In genomic region chr14:101062065-101062450, GRCh38 we compare ENCODE assay signal across 28 cellular contexts.
DNase-seq lines count a peak whose midpoint lies in the region; ATAC-seq, FAIRE-seq and TF ChIP-seq lines count a peak whose summit lies in the region.
"Had no signal": no experiment of that assay in that cellular context is flagged by ENCODE, and none has a peak within 500 bp of the region (broad histone marks: within the 10 kb centered on the region; RNA-seq: fewer than 3 reads in every experiment).

No MANE protein-coding gene starts in this region.

- CTCF ChIA-PET in endothelial cell of umbilical vein (lab: Charles Lee), result interaction anchor here (1.0 to 2.4 kb wide), 4 partner anchors 8 to 20 kb away, joined by 3 to 15 read pairs (median 3); no protein-coding TSS in a partner anchor

- TF ChIP-seq CTCF in RWPE2 (IDR thresholded peaks at IDR 0.05; ENCODE audit: poor library complexity, severe bottlenecking) (no peak), endothelial cell of umbilical vein (IDR thresholded peaks at IDR 0.05; ENCODE audit: extremely low read depth in 1 of 2, insufficient read depth in 1 of 2, low read depth in 1 of 2, low read length in 2 of 2) (no peak), osteocyte (IDR thresholded peaks at IDR 0.05) (no peak), upper lobe of right lung (IDR thresholded peaks at IDR 0.05) (no peak)

- H3K27ac Mint-ChIP-seq in osteocyte (ENCODE audit: unreplicated experiment), result peak overlapping the region; percentile 29
- H3K27ac Mint-ChIP-seq: activated CD8-positive, alpha-beta T cell treated with anti-CD3 and anti-CD28 coated beads, Interleukin-2, amount 10 ng/mL, durations not matched to agents 7 days and 5 days; activated naive CD8-positive, alpha-beta T cell had no signal

- no peak overlapping the region for H3K27ac ChIP-seq in RWPE2 (ENCODE audit: poor library complexity, severe bottlenecking)
- H3K27ac ChIP-seq in endothelial cell of umbilical vein (ENCODE audit: insufficient read depth, low read depth, low read length), result peak overlapping the region; percentile 77
- H3K27ac ChIP-seq in upper lobe of right lung, result no peak overlapping the region
- H3K27ac ChIP-seq: BLaER1 treated with 17β-estradiol and CSF1 and Interleukin-3, amounts not matched to agents 10 nM and 100 nM; coronary artery; left ventricle myocardium inferior; stomach; thyroid gland had no signal

- DNase-seq in RWPE2 (ENCODE audit: low spot score), result peak; percentile 51
- no peak for DNase-seq in endothelial cell of umbilical vein (ENCODE audit: low read depth, low spot score)
- DNase-seq in osteocyte (ENCODE audit: extremely low spot score, unreplicated experiment), result no peak
- peak; percentile 34 for DNase-seq in upper lobe of right lung
- DNase-seq in activated T-cell treated with anti-CD3 and anti-CD28 coated beads, Interleukin-2, amount 50 U/mL, for 48 hours, result no peak
- DNase-seq: activated CD8-positive, alpha-beta T cell treated with anti-CD3 and anti-CD28 coated beads, Interleukin-2, amount 10 ng/mL, durations not matched to agents 7 days and 5 days; anterior cingulate cortex; COR-L47; effector memory CD4-positive, alpha-beta T cell; Karpas-422; left ventricle myocardium inferior; mesendoderm; NCI-H1417 treated with DMSO at 0.1 percent for 48 hours; NCI-H2029 treated with DMSO at 0.1 percent for 48 hours; NCI-H526; PC-3; SHP77 treated with DMSO at 0.1 percent for 48 hours; stimulated activated CD4-positive, alpha-beta T cell treated with anti-CD3 and anti-CD28 coated beads, Interleukin-2, amount 100 ng/mL, for 48 hours; stomach; SW 1271; thyroid gland had no signal

- POLR2A ChIA-PET in endothelial cell of umbilical vein (lab: Charles Lee), result no interaction called here

- H2AFZ ChIP-seq in endothelial cell of umbilical vein (ENCODE audit: low read depth, low read length), result no peak overlapping the region

- ATAC-seq in RWPE2 (ENCODE audit: low read depth) (no peak), upper lobe of right lung (no peak), HG02884 (IDR thresholded peaks at IDR 0.05; ENCODE audit: unreplicated experiment) (no peak), HG03175 (IDR thresholded peaks at IDR 0.05; ENCODE audit: unreplicated experiment) (no peak)
- ATAC-seq: activated CD8-positive, alpha-beta T cell treated with anti-CD3 and anti-CD28 coated beads, Interleukin-2, amount 10 ng/mL, durations not matched to agents 7 days and 5 days; GM12878; PC-3 had no signal

- H3K36me3 Mint-ChIP-seq in osteocyte (ENCODE audit: unreplicated experiment), result no peaks in the 10 kb centered on the region
- H3K36me3 Mint-ChIP-seq: activated naive CD8-positive, alpha-beta T cell had no signal

- peaks cover 5% of the 10 kb centered on the region for H3K4me1 ChIP-seq in RWPE2 (ENCODE audit: insufficient read depth, poor library complexity, severe bottlenecking)
- peaks cover 42% of the 10 kb centered on the region for H3K4me1 ChIP-seq in endothelial cell of umbilical vein (ENCODE audit: control insufficient read depth, extremely low read depth, insufficient read depth, low read length)
- no peaks in the 10 kb centered on the region for H3K4me1 ChIP-seq in upper lobe of right lung
- H3K4me1 ChIP-seq: HAP-1, left ventricle myocardium inferior, stomach, thyroid gland had no signal

- intact Hi-C loops in endothelial cell of umbilical vein (cut with micrococcal nuclease) (loop anchor here (1.0 to 10.0 kb wide), 5 partner anchors 11 to 677 kb away; no protein-coding TSS in a partner anchor), upper lobe of right lung (cut with DNase I) (no loop called here)

- H3K27me3 ChIP-seq in RWPE2 (ENCODE audit: insufficient read depth, poor library complexity, severe bottlenecking), result no peaks in the 10 kb centered on the region
- H3K27me3 ChIP-seq in endothelial cell of umbilical vein (ENCODE audit: control insufficient read depth in 2 of 2, insufficient read depth in 2 of 2, low read length in 2 of 2), result no peaks in the 10 kb centered on the region
- H3K27me3 ChIP-seq in upper lobe of right lung, result no peaks in the 10 kb centered on the region
- H3K27me3 ChIP-seq: BLaER1 treated with 17β-estradiol and CSF1 and Interleukin-3, amounts not matched to agents 10 nM and 100 nM; thyroid gland had no signal

- H3K36me3 ChIP-seq in RWPE2 (ENCODE audit: low read depth), result peaks cover 3% of the 10 kb centered on the region
- H3K36me3 ChIP-seq in endothelial cell of umbilical vein (ENCODE audit: control insufficient read depth in 2 of 2, extremely low read depth in 1 of 2, insufficient read depth in 2 of 2, low read length in 2 of 2), result peaks cover 0 to 19% of the 10 kb centered on the region in 2 experiments
- no peaks in the 10 kb centered on the region for H3K36me3 ChIP-seq in upper lobe of right lung
- H3K36me3 ChIP-seq: BLaER1 treated with 17β-estradiol and CSF1 and Interleukin-3, amounts not matched to agents 10 nM and 100 nM; HAP-1; left ventricle myocardium inferior; stomach; thyroid gland had no signal

- FAIRE-seq in endothelial cell of umbilical vein (lab: Jason Lieb, UNC), result no peak
- FAIRE-seq: GM12878 had no signal

- peak overlapping the region; percentile 54 for H3K4me2 ChIP-seq in endothelial cell of umbilical vein (ENCODE audit: insufficient read depth, low read length)

- H3K9me1 ChIP-seq in endothelial cell of umbilical vein (replicated peaks; ENCODE audit: control insufficient read depth, extremely low read depth, insufficient read depth, low read length), result no peaks in the 10 kb centered on the region

- no peak overlapping the region for H3K4me3 ChIP-seq in RWPE2 (ENCODE audit: severe bottlenecking)
- H3K4me3 ChIP-seq in endothelial cell of umbilical vein (replicated peaks in 1 of 3; ENCODE audit: insufficient read depth in 1 of 3, low read depth in 1 of 3, low read length in 3 of 3), result no peak overlapping the region
- no peak overlapping the region for H3K4me3 ChIP-seq in upper lobe of right lung
- H3K4me3 ChIP-seq: BLaER1 treated with 17β-estradiol and CSF1 and Interleukin-3, amounts not matched to agents 10 nM and 100 nM; coronary artery; GM12878; HAP-1; left ventricle myocardium inferior; stomach; thyroid gland had no signal

- peaks cover 14% of the 10 kb centered on the region for H3K9me3 Mint-ChIP-seq in osteocyte (ENCODE audit: unreplicated experiment)

- H3K4me1 Mint-ChIP-seq in osteocyte (ENCODE audit: unreplicated experiment), result peaks cover 27% of the 10 kb centered on the region

- H3K4me3 Mint-ChIP-seq in osteocyte (ENCODE audit: unreplicated experiment), result peak overlapping the region; percentile 38
- H3K4me3 Mint-ChIP-seq: activated CD8-positive, alpha-beta T cell treated with anti-CD3 and anti-CD28 coated beads, Interleukin-2, amount 10 ng/mL, durations not matched to agents 7 days and 5 days; activated naive CD8-positive, alpha-beta T cell had no signal

- dilution Hi-C loops in endothelial cell of umbilical vein (cut with MboI; ENCODE audit: extremely low pct_ligation_motif_present, low sequenced_read_pairs), result no loop called here

- no peaks in the 10 kb centered on the region for H4K20me1 ChIP-seq in endothelial cell of umbilical vein (replicated peaks; ENCODE audit: control insufficient read depth, extremely low read depth, insufficient read depth, low read length)
- H4K20me1 ChIP-seq: BLaER1 treated with 17β-estradiol and CSF1 and Interleukin-3, amounts not matched to agents 10 nM and 100 nM had no signal

- H3K27me3 Mint-ChIP-seq in osteocyte (ENCODE audit: unreplicated experiment), result no peaks in the 10 kb centered on the region

- H3K79me2 ChIP-seq in endothelial cell of umbilical vein (ENCODE audit: control insufficient read depth, insufficient read depth, low read length), result no peaks in the 10 kb centered on the region

- no TSS peak for BruUV-seq in endothelial cell of umbilical vein (replicated peaks; lab: Mats Ljungman, UMichigan)

- peak overlapping the region; percentile 43 for H3K9ac ChIP-seq in endothelial cell of umbilical vein (replicated peaks; ENCODE audit: extremely low read depth, insufficient read depth, low read length)
- H3K9ac ChIP-seq: BLaER1 treated with 17β-estradiol and CSF1 and Interleukin-3, amounts not matched to agents 10 nM and 100 nM had no signal

- no peak for TF ChIP-seq POLR2A in endothelial cell of umbilical vein (IDR thresholded peaks at IDR 0.05; ENCODE audit: low read depth, low read length)

- H3K9me3 ChIP-seq in RWPE2 (ENCODE audit: severe bottlenecking), result peaks cover 4% of the 10 kb centered on the region
- no peaks in the 10 kb centered on the region for H3K9me3 ChIP-seq in endothelial cell of umbilical vein (replicated peaks; ENCODE audit: control insufficient read depth, insufficient read depth, low read length)
- no peaks in the 10 kb centered on the region for H3K9me3 ChIP-seq in upper lobe of right lung
- H3K9me3 ChIP-seq: HAP-1, thyroid gland had no signal

TF ChIP-seq in endothelial cell of umbilical vein, 7 proteins besides CTCF, POLR2A, EP300 and RAD21:
- TF ChIP-seq FOS (IDR thresholded peaks at IDR 0.05; ENCODE audit: borderline replicate concordance, insufficient read depth, low read length) (no peak), POLR2AphosphoS5 (IDR thresholded peaks at IDR 0.05; ENCODE audit: insufficient read depth, low read depth, low read length) (no peak), MYC (IDR thresholded peaks at IDR 0.05; ENCODE audit: low read depth, low read length) (no peak), EZH2 (IDR thresholded peaks at IDR 0.05; ENCODE audit: borderline replicate concordance, low read depth, low read length, severe bottlenecking) (no peak), GATA2 (IDR thresholded peaks at IDR 0.05; ENCODE audit: insufficient read depth, insufficient read length, low read depth, low read length) (no peak), MAX (IDR thresholded peaks at IDR 0.05; ENCODE audit: insufficient read depth, insufficient read length) (no peak), JUN (IDR thresholded peaks at IDR 0.05; ENCODE audit: borderline replicate concordance, insufficient read depth, insufficient read length, low read depth) (no peak)

Comparison
In these comparisons a context has a peak if more than half of its experiments do, and no peak if none do; other contexts are left out.
1. DNase-seq: peak in RWPE2 (single experiment) and upper lobe of right lung (single experiment); none in endothelial cell of umbilical vein (single experiment), osteocyte (single experiment) and activated T-cell treated with anti-CD3 and anti-CD28 coated beads, Interleukin-2, amount 50 U/mL, for 48 hours (0 of 2).